ENCODE assay signal across 18 cellular contexts in genomic region chr1:119783354-119784126, GRCh38. TPM values are rescaled to one million over a fixed set of nuclear protein-coding genes. Genes with fewer than 3 reads are reported as not detected.
A peak's percentile ranks its signal among the peaks of the same experiment; 100 is the strongest.
DNase-seq lines count a peak whose midpoint lies in the region; ATAC-seq and TF ChIP-seq lines count a peak whose summit lies in the region.
"Had no signal": no experiment of that assay in that cellular context is flagged by ENCODE, and none has a peak within 500 bp of the region (broad histone marks: within the 10 kb centered on the region; RNA-seq: fewer than 3 reads in every experiment).

No MANE protein-coding gene starts in this region.

- no peak for TF ChIP-seq EP300 in stomach (IDR thresholded peaks at IDR 0.05)

- H3K9me3 Mint-ChIP-seq in CD14-positive monocyte (peaks cover 0 to 2% (median 0%) of the 10 kb centered on the region in 7 donors), WTC11 (no peaks in the 10 kb centered on the region)
- H3K9me3 Mint-ChIP-seq: activated CD4-positive, alpha-beta memory T cell treated with anti-CD3 and anti-CD28 coated beads for 36 hours had no signal

- H3K27ac Mint-ChIP-seq in CD14-positive monocyte (peak overlapping the region; percentile 30 to 77 (median 73)), WTC11 (no peak overlapping the region)
- H3K27ac Mint-ChIP-seq: activated CD4-positive, alpha-beta memory T cell treated with anti-CD3 and anti-CD28 coated beads for 36 hours; T-helper 17 cell had no signal

- TF ChIP-seq POLR2A in stomach (IDR thresholded peaks at IDR 0.05) = no peak
- TF ChIP-seq POLR2A in body of pancreas (IDR thresholded peaks at IDR 0.05) = no peak

- H3K4me1 ChIP-seq in hepatocyte (ENCODE audit: insufficient read depth) (peaks cover 58% of the 10 kb centered on the region), stomach (peaks cover 13 to 65% (median 50%) of the 10 kb centered on the region in 4 donors), body of pancreas (peaks cover 58% of the 10 kb centered on the region)
- H3K4me1 ChIP-seq: gastrocnemius medialis had no signal

- no peaks in the 10 kb centered on the region for H3K9me2 ChIP-seq in hepatocyte (replicated peaks; ENCODE audit: insufficient read depth)

- H3K4me3 ChIP-seq in hepatocyte (no peak overlapping the region), stomach (no peak overlapping the region), body of pancreas (no peak overlapping the region)
- H3K4me3 ChIP-seq: coronary artery, gastrocnemius medialis had no signal

- H3K79me2 ChIP-seq in hepatocyte = no peaks in the 10 kb centered on the region

- H3K27me3 ChIP-seq in hepatocyte (no peaks in the 10 kb centered on the region), stomach (no peaks in the 10 kb centered on the region), body of pancreas (no peaks in the 10 kb centered on the region)
- H3K27me3 ChIP-seq: gastrocnemius medialis had no signal

- peaks cover 54% of the 10 kb centered on the region for H3K4me1 Mint-ChIP-seq in CD14-positive monocyte
- H3K4me1 Mint-ChIP-seq in WTC11 = 0 out of 2 replicates have a peak, but pooled peaks cover 3% of the 10 kb centered on the region

- CTCF ChIA-PET in WTC11 (lab: Charles Lee) = interaction anchor here (1.2 kb wide), 1 partner anchor 43 kb away, joined by 4 read pairs; no protein-coding TSS in a partner anchor

- H3K9me3 ChIP-seq in hepatocyte (ENCODE audit: low read depth) (no peaks in the 10 kb centered on the region), stomach (no peaks in the 10 kb centered on the region), body of pancreas (no peaks in the 10 kb centered on the region)
- H3K9me3 ChIP-seq: gastrocnemius medialis had no signal

- no peak overlapping the region for H2AFZ ChIP-seq in hepatocyte

- H3K4me2 ChIP-seq in hepatocyte = peak overlapping the region; percentile 0

- no peaks in the 10 kb centered on the region for H4K20me1 ChIP-seq in hepatocyte (ENCODE audit: insufficient read depth, poor library complexity, severe bottlenecking)

- ATAC-seq in WTC11 (no peak), GM19324 (IDR thresholded peaks at IDR 0.05; ENCODE audit: low FRiP score, unreplicated experiment) (no peak), body of pancreas (no peak)
- ATAC-seq: T-helper 17 cell had no signal

- whole genome bisulfite sequencing in hepatocyte (ENCODE audit: low lambda C conversion rate, missing lambda C conversion rate) = 65% methylated on average over 5 of the region's 5 CpGs
- WGBS in stomach, 5 donors = 69 to 77% (median 71%) methylated on average over 5 of the region's 5 CpGs
- WGBS in body of pancreas, 2 donors = 58 to 73% methylated on average over 5 of the region's 5 CpGs

- H3K36me3 ChIP-seq in hepatocyte (replicated peaks; ENCODE audit: insufficient read depth, low read depth) (no peaks in the 10 kb centered on the region), stomach (no peaks in the 10 kb centered on the region), body of pancreas (replicated peaks in 1 of 2; ENCODE audit: insufficient read depth in 1 of 2, low read depth in 2 of 2) (no peaks in the 10 kb centered on the region)
- H3K36me3 ChIP-seq: gastrocnemius medialis had no signal

- H3K27ac ChIP-seq in hepatocyte (peak overlapping the region; percentile 85), stomach (peak overlapping the region in 2 of 5 donors; percentile 18 to 64), body of pancreas (peak overlapping the region in 2 of 4 donors; percentile 8 to 20)
- H3K27ac ChIP-seq: coronary artery, gastrocnemius medialis had no signal

- H3K36me3 Mint-ChIP-seq in CD14-positive monocyte = no peaks in the 10 kb centered on the region
- no peaks in the 10 kb centered on the region for H3K36me3 Mint-ChIP-seq in WTC11
- H3K36me3 Mint-ChIP-seq: activated CD4-positive, alpha-beta memory T cell treated with anti-CD3 and anti-CD28 coated beads for 36 hours had no signal

- H3K27me3 Mint-ChIP-seq in CD14-positive monocyte (ENCODE audit: low read depth in 3 of 3) (peaks cover 0 to 2% (median 0%) of the 10 kb centered on the region in 3 donors), WTC11 (ENCODE audit: low read depth) (no peaks in the 10 kb centered on the region; the same call in 1 of the 2 replicates)
- H3K27me3 Mint-ChIP-seq: activated CD4-positive, alpha-beta memory T cell treated with anti-CD3 and anti-CD28 coated beads for 36 hours had no signal

- no peak for TF ChIP-seq CTCF in CD14-positive monocyte (IDR thresholded peaks at IDR 0.05)
- TF ChIP-seq CTCF in WTC11 (IDR thresholded peaks at IDR 0.05) = no peak
- TF ChIP-seq CTCF in hepatocyte (IDR thresholded peaks at IDR 0.05; ENCODE audit: poor library complexity) = no peak
- no peak for TF ChIP-seq CTCF in stomach (IDR thresholded peaks at IDR 0.05)
- no peak for TF ChIP-seq CTCF in body of pancreas (IDR thresholded peaks at IDR 0.05)

- POLR2A ChIA-PET in WTC11 (lab: Charles Lee) = no interaction called here

- intact Hi-C loops in CD14-positive monocyte (cut with micrococcal nuclease) (no loop called here), stomach (cut with DNase I; ENCODE audit: low total_unique reads) (no loop called here), body of pancreas (cut with DNase I) (no loop called here)

- DNase-seq in CD14-positive monocyte (ENCODE audit: low spot score) (no peak), M059J (ENCODE audit: low read depth) (peak; percentile 29), WTC11 (ENCODE audit: low spot score) (no peak), hepatocyte (ENCODE audit: low spot score) (peak; percentile 54), stomach (no peak), body of pancreas (no peak), inferior parietal cortex (ENCODE audit: extremely low spot score) (no peak)
- DNase-seq: activated CD4-positive, alpha-beta memory T cell treated with anti-CD3 and anti-CD28 coated beads for 36 hours; activated naive CD4-positive, alpha-beta T cell treated with Interleukin-2 at 50 U/mL for 16 hours; NCI-H1694; T-helper 17 cell had no signal

- H3K4me3 Mint-ChIP-seq in CD14-positive monocyte = no peak overlapping the region
- H3K4me3 Mint-ChIP-seq in WTC11 = no peak overlapping the region
- H3K4me3 Mint-ChIP-seq: activated CD4-positive, alpha-beta memory T cell treated with anti-CD3 and anti-CD28 coated beads for 36 hours; T-helper 17 cell had no signal

TF ChIP-seq in WTC11, 78 proteins besides CTCF, POLR2A, EP300 and RAD21:
- no peak for TF ChIP-seq ZBTB43 (CRISPR knock-in tag; IDR thresholded peaks at IDR 0.05)
- no peak for TF ChIP-seq CREM (CRISPR knock-in tag; IDR thresholded peaks at IDR 0.05)
- TF ChIP-seq ZNF423 (CRISPR knock-in tag; IDR thresholded peaks at IDR 0.05) = no peak
- TF ChIP-seq CDX4 (CRISPR knock-in tag; IDR thresholded peaks at IDR 0.05; ENCODE audit: borderline replicate concordance) = no peak
- TF ChIP-seq PRRX2 (CRISPR knock-in tag; IDR thresholded peaks at IDR 0.05) = no peak
- no peak for TF ChIP-seq NFYB (CRISPR knock-in tag; conservative IDR thresholded peaks at IDR 0.05; ENCODE audit: low read depth)
- TF ChIP-seq FOXJ3 (CRISPR knock-in tag; IDR thresholded peaks at IDR 0.05; ENCODE audit: borderline replicate concordance) = no peak
- 0 out of 2 replicates have a peak, but pooled peaks have one; percentile 22 for TF ChIP-seq GABPB1 (CRISPR knock-in tag; IDR thresholded peaks at IDR 0.05)

RNA-seq across cellular contexts. Expression of gene HMGCS2, which starts 14.8 kb away (rescaled TPM):
- polyA plus RNA-seq in CD14-positive monocyte (not detected), hepatocyte (119 and 167 TPM in 2 replicates), stomach (10 to 100 TPM in 2 of 3 donors, 1 to 10 TPM in 1; 2.5 to 83.4 (median 26.2) TPM)
- not detected in 2 replicates for total RNA-seq in M059J (2014; rRNA removed; shearing (Covaris generic))
- total RNA-seq in WTC11 (2021) (0.24 to 0.69 TPM (median 0.41 TPM) in 3 replicates), hepatocyte (188 and 207 TPM in 2 replicates), stomach (100 to 1,000 TPM in 2 of 5 donors, 10 to 100 TPM in 3; 10.3 to 203 (median 74.1) TPM), body of pancreas (1 to 10 TPM in 1 of 2 donors, not detected in 1; 6.0 TPM)
- total RNA-seq: activated CD4-positive, alpha-beta memory T cell treated with anti-CD3 and anti-CD28 coated beads for 36 hours; myocyte; sciatic nerve; T-helper 17 cell had no signal
- polyA plus RNA-seq: BJ had no signal

RNA-seq across cellular contexts. Expression of gene REG4, which starts 27.7 kb away (rescaled TPM):
- not detected for polyA plus RNA-seq in CD14-positive monocyte
- total RNA-seq in M059J (2014; rRNA removed; shearing (Covaris generic)) = 0.17 TPM in 1 of 2 replicates, not detected in the other
- total RNA-seq in WTC11 (2021) = 0.11 to 0.31 TPM in 2 of 3 replicates, not detected in the other
- total RNA-seq in hepatocyte = 103 and 106 TPM in 2 replicates
- polyA plus RNA-seq in hepatocyte = 79.4 and 111 TPM in 2 replicates
- total RNA-seq in stomach = 1 to 10 TPM in 1 of 5 donors, under 1 TPM in 1, not detected in 3; 0.58 to 9.2 TPM
- polyA plus RNA-seq in stomach = 1 to 10 TPM in 1 of 3 donors, under 1 TPM in 1, not detected in 1; 0.18 to 6.3 TPM
- 10 to 100 TPM in 1 of 2 donors, 1 to 10 TPM in 1; 9.2 to 30.9 TPM for total RNA-seq in body of pancreas
- total RNA-seq: activated CD4-positive, alpha-beta memory T cell treated with anti-CD3 and anti-CD28 coated beads for 36 hours; gastrocnemius medialis; myocyte; sciatic nerve; subcutaneous adipose tissue had no signal
- polyA plus RNA-seq: BJ had no signal

Comparison
In these comparisons a context has a peak if more than half of its experiments do, and no peak if none do; other contexts are left out.
1. DNase-seq: peak in M059J (single experiment) and hepatocyte (single experiment); none in CD14-positive monocyte (single experiment), WTC11 (single experiment), stomach (single experiment), body of pancreas (0 of 4) and inferior parietal cortex (single experiment).